ENCODE assay signal across 19 cellular contexts in the genomic region with DNA sequence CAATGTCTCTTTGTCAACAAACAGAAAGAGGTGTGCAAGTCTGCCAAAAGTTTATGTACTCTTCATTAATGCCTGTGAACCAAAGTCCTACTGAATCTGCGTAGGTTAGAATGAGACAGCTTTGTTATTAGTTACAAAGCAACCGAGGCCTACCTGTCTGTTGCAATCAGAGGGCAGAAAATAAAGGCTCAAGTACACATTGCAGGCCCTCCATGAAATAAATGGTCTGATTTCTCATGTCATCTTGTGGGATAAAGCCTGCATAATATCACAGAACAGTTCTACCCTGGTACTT.
DNase-seq lines count a peak whose midpoint lies in the region; ATAC-seq and TF ChIP-seq lines count a peak whose summit lies in the region.
"Had no signal": no experiment of that assay in that cellular context is flagged by ENCODE, and none has a peak within 500 bp of the region (broad histone marks: within the 10 kb centered on the region; RNA-seq: fewer than 3 reads in every experiment).

No MANE protein-coding gene starts in this region.

- no peaks in the 10 kb centered on the region for H3K9me3 Mint-ChIP-seq in activated CD4-positive, alpha-beta T cell treated with anti-CD3 and anti-CD28 coated beads, Interleukin-2, amount 10 ng/mL, durations not matched to agents 24 days and 14 days
- H3K9me3 Mint-ChIP-seq in neural progenitor cell: no peaks in the 10 kb centered on the region
- H3K9me3 Mint-ChIP-seq: CD4-positive, CD25-positive, alpha-beta regulatory T cell; CD8-positive, alpha-beta T cell; GM23338; H9 had no signal

- no peak overlapping the region for H3K4me2 ChIP-seq in neural progenitor cell
- H3K4me2 ChIP-seq: BLaER1, GM23338 had no signal

- H3K27ac ChIP-seq in VCaP (peak overlapping the region; percentile 48; the same call in 1 of the 2 replicates), esophagus muscularis mucosa (replicated peaks in 1 of 4) (no peak overlapping the region), neural progenitor cell (no peak overlapping the region), stomach (no peak overlapping the region)
- H3K27ac ChIP-seq: 22Rv1, BLaER1, C4-2B had no signal

- H3K36me3 ChIP-seq in esophagus muscularis mucosa: no peaks in the 10 kb centered on the region
- no peaks in the 10 kb centered on the region for H3K36me3 ChIP-seq in neural progenitor cell
- no peaks in the 10 kb centered on the region for H3K36me3 ChIP-seq in stomach
- H3K36me3 ChIP-seq: BLaER1 had no signal

- no peaks in the 10 kb centered on the region for H3K36me3 Mint-ChIP-seq in activated CD4-positive, alpha-beta T cell treated with anti-CD3 and anti-CD28 coated beads, Interleukin-2, amount 10 ng/mL, durations not matched to agents 24 days and 14 days (ENCODE audit: low read depth)
- H3K36me3 Mint-ChIP-seq in neural progenitor cell: no peaks in the 10 kb centered on the region
- H3K36me3 Mint-ChIP-seq: CD4-positive, CD25-positive, alpha-beta regulatory T cell; CD8-positive, alpha-beta T cell had no signal

- no peak for TF ChIP-seq CTCF in VCaP (conservative IDR thresholded peaks at IDR 0.05)
- TF ChIP-seq CTCF in esophagus muscularis mucosa (IDR thresholded peaks at IDR 0.05): no peak
- TF ChIP-seq CTCF in neural progenitor cell (IDR thresholded peaks at IDR 0.05): no peak
- TF ChIP-seq CTCF in stomach (IDR thresholded peaks at IDR 0.05): no peak

- H3K4me1 ChIP-seq in esophagus muscularis mucosa (no peaks in the 10 kb centered on the region), neural progenitor cell (no peaks in the 10 kb centered on the region), stomach (peaks cover 0 to 12% (median 0%) of the 10 kb centered on the region in 4 donors)

- H4K20me1 ChIP-seq in neural progenitor cell (ENCODE audit: low read depth): no peaks in the 10 kb centered on the region
- H4K20me1 ChIP-seq: BLaER1 had no signal

- no peaks in the 10 kb centered on the region for H3K79me2 ChIP-seq in neural progenitor cell (ENCODE audit: low read depth)

- TF ChIP-seq POLR2A in esophagus muscularis mucosa (IDR thresholded peaks at IDR 0.05; ENCODE audit: low read depth) (no peak), stomach (IDR thresholded peaks at IDR 0.05) (no peak)

- no peak overlapping the region for H3K9ac ChIP-seq in neural progenitor cell
- H3K9ac ChIP-seq: BLaER1 had no signal

- H3K4me1 Mint-ChIP-seq in activated CD4-positive, alpha-beta T cell treated with anti-CD3 and anti-CD28 coated beads, Interleukin-2, amount 10 ng/mL, durations not matched to agents 24 days and 14 days: no peaks in the 10 kb centered on the region
- H3K4me1 Mint-ChIP-seq in neural progenitor cell: no peaks in the 10 kb centered on the region
- H3K4me1 Mint-ChIP-seq: B cell; CD4-positive, CD25-positive, alpha-beta regulatory T cell; GM23338 had no signal

- no peak overlapping the region for H3K4me3 ChIP-seq in esophagus muscularis mucosa
- H3K4me3 ChIP-seq in neural progenitor cell: no peak overlapping the region
- H3K4me3 ChIP-seq in stomach: no peak overlapping the region
- H3K4me3 ChIP-seq: BLaER1, GM23338 had no signal

- ATAC-seq in SK-N-SH treated with all-trans-retinoic acid at 6 μM for 48 hours: no peak
- ATAC-seq: CD8-positive, alpha-beta T cell had no signal

- H3K27me3 ChIP-seq in esophagus muscularis mucosa (no peaks in the 10 kb centered on the region), neural progenitor cell (no peaks in the 10 kb centered on the region), stomach (no peaks in the 10 kb centered on the region)
- H3K27me3 ChIP-seq: BLaER1 had no signal

- H3K9me3 ChIP-seq in esophagus muscularis mucosa (no peaks in the 10 kb centered on the region), neural progenitor cell (ENCODE audit: low read depth) (no peaks in the 10 kb centered on the region), stomach (no peaks in the 10 kb centered on the region)
- H3K9me3 ChIP-seq: BLaER1, Caco-2 had no signal

- intact Hi-C loops in activated CD4-positive, alpha-beta T cell treated with anti-CD3 and anti-CD28 coated beads, Interleukin-2, amount 10 ng/mL, durations not matched to agents 24 days and 14 days (cut with micrococcal nuclease): no loop called here
- intact Hi-C loops in esophagus muscularis mucosa (cut with DNase I): no loop called here
- intact Hi-C loops in stomach (cut with DNase I; ENCODE audit: low total_unique reads): no loop called here

- H3K27me3 Mint-ChIP-seq in activated CD4-positive, alpha-beta T cell treated with anti-CD3 and anti-CD28 coated beads, Interleukin-2, amount 10 ng/mL, durations not matched to agents 24 days and 14 days: peaks cover 7% of the 10 kb centered on the region
- H3K27me3 Mint-ChIP-seq in neural progenitor cell (ENCODE audit: insufficient read depth, low read depth): no peaks in the 10 kb centered on the region

- WGBS in esophagus muscularis mucosa: 96% methylated on average over 2 of the region's 2 CpGs
- 30 to 72% (median 47%) methylated on average over 2 of the region's 2 CpGs for WGBS in stomach, 5 donors

- H3K27ac Mint-ChIP-seq in activated CD4-positive, alpha-beta T cell treated with anti-CD3 and anti-CD28 coated beads, Interleukin-2, amount 10 ng/mL, durations not matched to agents 24 days and 14 days: no peak overlapping the region
- no peak overlapping the region for H3K27ac Mint-ChIP-seq in neural progenitor cell
- H3K27ac Mint-ChIP-seq: B cell; CD8-positive, alpha-beta T cell; GM23338 had no signal

- peak; percentile 19 for DNase-seq in activated CD4-positive, alpha-beta T cell treated with anti-CD3 and anti-CD28 coated beads, Interleukin-2, amount 10 ng/mL, durations not matched to agents 24 days and 14 days
- DNase-seq in activated CD4-positive, alpha-beta T cell treated with anti-CD3 and anti-CD28 coated beads, Interleukin-2, amount 50 U/mL, for 48 hours: no peak
- DNase-seq in esophagus muscularis mucosa (ENCODE audit: extremely low spot score) (peak; percentile 50), neural progenitor cell (ENCODE audit: low spot score) (no peak), HUDEP-2 (lab: John Stamatoyannopoulos, UW; ENCODE audit: unreplicated experiment in 76 of 76) (no peak), stomach (no peak)
- DNase-seq: CD4-positive, CD25-positive, alpha-beta regulatory T cell; CD8-positive, alpha-beta T cell; DMS153; DND-41 had no signal

- no peak overlapping the region for H3K4me3 Mint-ChIP-seq in activated CD4-positive, alpha-beta T cell treated with anti-CD3 and anti-CD28 coated beads, Interleukin-2, amount 10 ng/mL, durations not matched to agents 24 days and 14 days
- no peak overlapping the region for H3K4me3 Mint-ChIP-seq in neural progenitor cell
- H3K4me3 Mint-ChIP-seq: B cell; CD4-positive, CD25-positive, alpha-beta regulatory T cell; CD8-positive, alpha-beta T cell; GM23338; H9 had no signal

- no peak for TF ChIP-seq EP300 in esophagus muscularis mucosa (IDR thresholded peaks at IDR 0.05)
- no peak for TF ChIP-seq EP300 in stomach (IDR thresholded peaks at IDR 0.05)

- no peaks in the 10 kb centered on the region for H3F3A ChIP-seq in neural progenitor cell (ENCODE audit: low read depth)

- peak overlapping the region; percentile 55 for H2AFZ ChIP-seq in neural progenitor cell (replicated peaks)
- H2AFZ ChIP-seq: GM23338 had no signal

TF ChIP-seq in SK-N-SH treated with all-trans-retinoic acid at 6 μM for 48 hours, 23 proteins besides CTCF, POLR2A, EP300 and RAD21:
- no peak for TF ChIP-seq TOX (CRISPR knock-in tag; IDR thresholded peaks at IDR 0.05; ENCODE audit: borderline replicate concordance)

Comparison
In these comparisons a context has a peak if more than half of its experiments do, and no peak if none do; other contexts are left out.
1. DNase-seq: peak in activated CD4-positive, alpha-beta T cell treated with anti-CD3 and anti-CD28 coated beads, Interleukin-2, amount 10 ng/mL, durations not matched to agents 24 days and 14 days (single experiment) and esophagus muscularis mucosa (single experiment); none in activated CD4-positive, alpha-beta T cell treated with anti-CD3 and anti-CD28 coated beads, Interleukin-2, amount 50 U/mL, for 48 hours (0 of 2), neural progenitor cell (single experiment), HUDEP-2 (0 of 76) and stomach (single experiment).